Comparison of ENCODE assay signal across 8 cellular contexts in the genomic region with DNA sequence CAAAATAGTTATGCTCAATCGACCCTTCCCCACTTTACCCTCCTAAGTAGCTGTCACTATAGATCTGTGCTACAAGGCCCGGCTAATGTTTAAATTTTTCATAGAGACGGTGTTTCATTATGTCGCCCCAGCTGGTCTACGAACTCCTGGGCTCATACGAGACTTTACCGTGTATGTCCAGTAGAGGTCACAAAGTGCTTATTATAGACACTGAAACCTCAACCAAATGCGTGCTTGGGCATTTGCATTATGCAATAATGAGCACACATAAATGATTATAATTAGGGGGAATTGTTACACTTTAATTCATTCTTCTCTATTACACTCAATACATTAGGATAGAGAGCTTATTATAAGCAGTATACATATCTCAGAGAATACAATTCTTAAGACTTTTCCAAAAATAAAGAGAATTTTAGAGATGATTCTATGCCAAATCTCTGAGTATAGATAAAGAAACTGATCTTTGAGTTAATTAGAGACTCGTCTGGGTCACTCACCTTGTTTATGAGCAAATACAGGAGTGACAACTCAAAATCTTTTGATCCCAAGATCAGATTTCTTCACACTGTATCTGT. TPM values are rescaled to one million over a fixed set of nuclear protein-coding genes. Genes with fewer than 3 reads are reported as not detected.
DNase-seq lines count a peak whose midpoint lies in the region; ATAC-seq and TF ChIP-seq lines count a peak whose summit lies in the region.

No MANE protein-coding gene starts in this region.

- peak; percentile 89 for ATAC-seq in GM18868 (IDR thresholded peaks at IDR 0.05; ENCODE audit: unreplicated experiment)
- ATAC-seq in HG03045 (IDR thresholded peaks at IDR 0.05; ENCODE audit: unreplicated experiment) = peak; percentile 76
- peak; percentile 59; the same call in 1 of the 2 replicates for ATAC-seq in WTC11
- ATAC-seq in gastroesophageal sphincter = peak; percentile 36

- no peak overlapping the region for H3K4me2 ChIP-seq in trophoblast cell (ENCODE audit: low read length)

- H3K4me3 ChIP-seq in gastroesophageal sphincter (no peak overlapping the region), trophoblast cell (ENCODE audit: low read depth, low read length) (no peak overlapping the region)

- no peak for TF ChIP-seq EP300 in gastroesophageal sphincter (IDR thresholded peaks at IDR 0.05)

- CTCF ChIA-PET in WTC11 (lab: Charles Lee) = interaction anchor here (0.6 to 1.0 kb wide), 2 partner anchors 96 to 141 kb away, joined by 3 to 15 read pairs; a partner anchor contains a TSS

- TF ChIP-seq POLR2A in gastroesophageal sphincter (IDR thresholded peaks at IDR 0.05) = no peak

- H2BK12ac ChIP-seq in trophoblast cell (ENCODE audit: low read length) = no peak overlapping the region

- no peak overlapping the region for H3K4me3 Mint-ChIP-seq in WTC11

- peak; percentile 40; the same call in 1 of the 2 replicates for TF ChIP-seq CTCF in WTC11 (IDR thresholded peaks at IDR 0.05)
- peak; percentile 21 to 72 (median 41) for TF ChIP-seq CTCF in gastroesophageal sphincter (IDR thresholded peaks at IDR 0.05)

- H3K14ac ChIP-seq in trophoblast cell (ENCODE audit: low read length) = no peak overlapping the region

- H2AFZ ChIP-seq in trophoblast cell (ENCODE audit: insufficient read depth, low read length, poor library complexity) = no peak overlapping the region

- no peak overlapping the region for H4K12ac ChIP-seq in trophoblast cell (ENCODE audit: low read depth, low read length)

- H3K9ac ChIP-seq in trophoblast cell (ENCODE audit: low read length) = no peak overlapping the region

- H3K36me3 ChIP-seq in gastroesophageal sphincter (no peaks in the 10 kb centered on the region), trophoblast cell (ENCODE audit: control insufficient read depth in 1 of 2, insufficient read depth in 2 of 2, low read length in 2 of 2) (no peaks in the 10 kb centered on the region)

- H3K4me1 ChIP-seq in gastroesophageal sphincter (no peaks in the 10 kb centered on the region), trophoblast cell (ENCODE audit: control insufficient read depth in 1 of 2, insufficient read depth in 2 of 2, low read length in 2 of 2) (no peaks in the 10 kb centered on the region)

- no peak overlapping the region for H2BK5ac ChIP-seq in trophoblast cell (ENCODE audit: low read depth, low read length, poor library complexity)

- H3K79me1 ChIP-seq in trophoblast cell (ENCODE audit: low read length) = no peaks in the 10 kb centered on the region

- DNase-seq in D341Med (ENCODE audit: low spot score) (peak; percentile 53), NCI-H2171 (lab: John Stamatoyannopoulos, UW) (peak; percentile 27), WTC11 (ENCODE audit: low spot score) (peak; percentile 16), trophoblast cell (peak; percentile 37 to 72)
- no peak for DNase-seq in activated effector memory CD4-positive, alpha-beta T cell treated with anti-CD3 and anti-CD28 coated beads, Interleukin-2, amount 50 U/mL, for 16 hours

- no peak overlapping the region for H3K23ac ChIP-seq in trophoblast cell (ENCODE audit: low read length)

- peaks cover 19% of the 10 kb centered on the region for H3K4me1 Mint-ChIP-seq in WTC11

- POLR2A ChIA-PET in WTC11 (lab: Charles Lee) = no interaction called here

- no peaks in the 10 kb centered on the region for H3K79me2 ChIP-seq in trophoblast cell (ENCODE audit: control insufficient read depth, insufficient read depth, low read length, poor library complexity)

- H3K27me3 ChIP-seq in gastroesophageal sphincter (no peaks in the 10 kb centered on the region), trophoblast cell (ENCODE audit: insufficient read depth, low read length) (no peaks in the 10 kb centered on the region)

- H4K91ac ChIP-seq in trophoblast cell (ENCODE audit: low read depth, low read length) = no peak overlapping the region

- peaks cover 5% of the 10 kb centered on the region for H3K9me3 Mint-ChIP-seq in WTC11

- H3K18ac ChIP-seq in trophoblast cell (ENCODE audit: low read length) = no peak overlapping the region

- no peak overlapping the region for H3K4ac ChIP-seq in trophoblast cell (ENCODE audit: low read depth, low read length)

- no peak overlapping the region for H2BK120ac ChIP-seq in trophoblast cell (ENCODE audit: insufficient read depth, low read length, poor library complexity)

- no peaks in the 10 kb centered on the region for H3K27me3 Mint-ChIP-seq in WTC11 (ENCODE audit: low read depth)

- H4K8ac ChIP-seq in trophoblast cell (ENCODE audit: low read depth, low read length) = no peak overlapping the region

- H2AK5ac ChIP-seq in trophoblast cell (ENCODE audit: low read length) = no peak overlapping the region

- no peak overlapping the region; the same call in 1 of the 2 replicates for H3K27ac Mint-ChIP-seq in WTC11

- H3K9me3 ChIP-seq in gastroesophageal sphincter = no peaks in the 10 kb centered on the region
- no peaks in the 10 kb centered on the region for H3K9me3 ChIP-seq in trophoblast cell (ENCODE audit: insufficient read depth, low read depth, low read length)

- whole genome bisulfite sequencing in gastroesophageal sphincter (ENCODE audit: low coverage in 1 of 2), 2 donors = 5 to 7% methylated on average over 8 to 9 of the region's 9 CpGs
- WGBS in trophoblast cell (ENCODE audit: extremely low coverage, insufficient coverage, insufficient read length) = no CpG with 5 or more reads among the region's 9 CpGs

- no peaks in the 10 kb centered on the region for H3K36me3 Mint-ChIP-seq in WTC11

- H3K27ac ChIP-seq in gastroesophageal sphincter = no peak overlapping the region
- no peak overlapping the region for H3K27ac ChIP-seq in trophoblast cell (ENCODE audit: low read depth, low read length)

TF ChIP-seq in WTC11, 78 proteins besides CTCF, POLR2A, EP300 and RAD21:
- TF ChIP-seq ZNF317 (CRISPR knock-in tag; IDR thresholded peaks at IDR 0.05; ENCODE audit: borderline replicate concordance, low read depth) = no peak
- no peak for TF ChIP-seq ZNF219 (CRISPR knock-in tag; IDR thresholded peaks at IDR 0.05; ENCODE audit: borderline replicate concordance)
- no peak for TF ChIP-seq NR3C1 (CRISPR knock-in tag; conservative IDR thresholded peaks at IDR 0.05; ENCODE audit: low read depth)
- TF ChIP-seq SOX15 (CRISPR knock-in tag; IDR thresholded peaks at IDR 0.05) = no peak
- no peak for TF ChIP-seq RORB (CRISPR knock-in tag; IDR thresholded peaks at IDR 0.05)
- no peak for TF ChIP-seq SMAD4 (CRISPR knock-in tag; IDR thresholded peaks at IDR 0.05)
- TF ChIP-seq ATF1 (CRISPR knock-in tag; IDR thresholded peaks at IDR 0.05) = no peak
- TF ChIP-seq, protein P1, sequence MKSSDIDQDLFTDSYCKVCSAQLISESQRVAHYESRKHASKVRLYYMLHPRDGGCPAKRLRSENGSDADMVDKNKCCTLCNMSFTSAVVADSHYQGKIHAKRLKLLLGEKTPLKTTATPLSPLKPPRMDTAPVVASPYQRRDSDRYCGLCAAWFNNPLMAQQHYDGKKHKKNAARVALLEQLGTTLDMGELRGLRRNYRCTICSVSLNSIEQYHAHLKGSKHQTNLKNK (CRISPR knock-in tag; IDR thresholded peaks at IDR 0.05) = no peak
- no peak for TF ChIP-seq ZNF121 (CRISPR knock-in tag; IDR thresholded peaks at IDR 0.05)
- TF ChIP-seq, protein P2, sequence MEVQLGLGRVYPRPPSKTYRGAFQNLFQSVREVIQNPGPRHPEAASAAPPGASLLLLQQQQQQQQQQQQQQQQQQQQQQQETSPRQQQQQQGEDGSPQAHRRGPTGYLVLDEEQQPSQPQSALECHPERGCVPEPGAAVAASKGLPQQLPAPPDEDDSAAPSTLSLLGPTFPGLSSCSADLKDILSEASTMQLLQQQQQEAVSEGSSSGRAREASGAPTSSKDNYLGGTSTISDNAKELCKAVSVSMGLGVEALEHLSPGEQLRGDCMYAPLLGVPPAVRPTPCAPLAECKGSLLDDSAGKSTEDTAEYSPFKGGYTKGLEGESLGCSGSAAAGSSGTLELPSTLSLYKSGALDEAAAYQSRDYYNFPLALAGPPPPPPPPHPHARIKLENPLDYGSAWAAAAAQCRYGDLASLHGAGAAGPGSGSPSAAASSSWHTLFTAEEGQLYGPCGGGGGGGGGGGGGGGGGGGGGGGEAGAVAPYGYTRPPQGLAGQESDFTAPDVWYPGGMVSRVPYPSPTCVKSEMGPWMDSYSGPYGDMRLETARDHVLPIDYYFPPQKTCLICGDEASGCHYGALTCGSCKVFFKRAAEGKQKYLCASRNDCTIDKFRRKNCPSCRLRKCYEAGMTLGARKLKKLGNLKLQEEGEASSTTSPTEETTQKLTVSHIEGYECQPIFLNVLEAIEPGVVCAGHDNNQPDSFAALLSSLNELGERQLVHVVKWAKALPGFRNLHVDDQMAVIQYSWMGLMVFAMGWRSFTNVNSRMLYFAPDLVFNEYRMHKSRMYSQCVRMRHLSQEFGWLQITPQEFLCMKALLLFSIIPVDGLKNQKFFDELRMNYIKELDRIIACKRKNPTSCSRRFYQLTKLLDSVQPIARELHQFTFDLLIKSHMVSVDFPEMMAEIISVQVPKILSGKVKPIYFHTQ (CRISPR knock-in tag; IDR thresholded peaks at IDR 0.05) = no peak
- TF ChIP-seq, protein P3, sequence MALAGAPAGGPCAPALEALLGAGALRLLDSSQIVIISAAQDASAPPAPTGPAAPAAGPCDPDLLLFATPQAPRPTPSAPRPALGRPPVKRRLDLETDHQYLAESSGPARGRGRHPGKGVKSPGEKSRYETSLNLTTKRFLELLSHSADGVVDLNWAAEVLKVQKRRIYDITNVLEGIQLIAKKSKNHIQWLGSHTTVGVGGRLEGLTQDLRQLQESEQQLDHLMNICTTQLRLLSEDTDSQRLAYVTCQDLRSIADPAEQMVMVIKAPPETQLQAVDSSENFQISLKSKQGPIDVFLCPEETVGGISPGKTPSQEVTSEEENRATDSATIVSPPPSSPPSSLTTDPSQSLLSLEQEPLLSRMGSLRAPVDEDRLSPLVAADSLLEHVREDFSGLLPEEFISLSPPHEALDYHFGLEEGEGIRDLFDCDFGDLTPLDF (CRISPR knock-in tag; IDR thresholded peaks at IDR 0.05) = no peak
- TF ChIP-seq SMAD3 (CRISPR knock-in tag; IDR thresholded peaks at IDR 0.05; ENCODE audit: borderline replicate concordance) = no peak
- TF ChIP-seq TCF7 (CRISPR knock-in tag; IDR thresholded peaks at IDR 0.05; ENCODE audit: low read depth) = no peak
- no peak for TF ChIP-seq ZNF138 (CRISPR knock-in tag; conservative IDR thresholded peaks at IDR 0.05)

RNA-seq across cellular contexts. Expression of a gene that starts 12.5 kb away (rescaled TPM):
- total RNA-seq in WTC11 (2021) (78.9 to 85.6 TPM (median 83.9 TPM) in 3 replicates), gastroesophageal sphincter (10 to 100 TPM; 46.2 to 69.0 (median 49.4) TPM)
- 23.6 and 25.0 TPM in 2 replicates for polyA plus RNA-seq in trophoblast cell (2013)

RNA-seq across cellular contexts. Expression of a gene that starts 22.2 kb away (rescaled TPM):
- total RNA-seq in WTC11 (2021) = not detected in 3 replicates
- not detected for total RNA-seq in gastroesophageal sphincter
- polyA plus RNA-seq in trophoblast cell (2013) = not detected in 2 replicates

RNA-seq across cellular contexts. Expression of a gene that starts 43.2 kb away (rescaled TPM):
- total RNA-seq in WTC11 (2021) (not detected in 3 replicates), gastroesophageal sphincter (10 to 100 TPM in 1 of 4 donors, not detected in 3; 23.8 TPM)
- not detected in 2 replicates for polyA plus RNA-seq in trophoblast cell (2013)

RNA-seq across cellular contexts. Expression of a gene that starts 55.5 kb away (rescaled TPM):
- total RNA-seq in WTC11 (2021) (not detected in 3 replicates), gastroesophageal sphincter (not detected)
- polyA plus RNA-seq in trophoblast cell (2013) = 0.07 TPM in 1 of 2 replicates, not detected in the other

Comparison
In these comparisons a context has a peak if more than half of its experiments do, and no peak if none do; other contexts are left out.
1. ATAC-seq: peak in every context shown above with its lines; median percentile 89 in GM18868; 76 in HG03045; 59 in WTC11; 36 in gastroesophageal sphincter.